In the genomic region with DNA sequence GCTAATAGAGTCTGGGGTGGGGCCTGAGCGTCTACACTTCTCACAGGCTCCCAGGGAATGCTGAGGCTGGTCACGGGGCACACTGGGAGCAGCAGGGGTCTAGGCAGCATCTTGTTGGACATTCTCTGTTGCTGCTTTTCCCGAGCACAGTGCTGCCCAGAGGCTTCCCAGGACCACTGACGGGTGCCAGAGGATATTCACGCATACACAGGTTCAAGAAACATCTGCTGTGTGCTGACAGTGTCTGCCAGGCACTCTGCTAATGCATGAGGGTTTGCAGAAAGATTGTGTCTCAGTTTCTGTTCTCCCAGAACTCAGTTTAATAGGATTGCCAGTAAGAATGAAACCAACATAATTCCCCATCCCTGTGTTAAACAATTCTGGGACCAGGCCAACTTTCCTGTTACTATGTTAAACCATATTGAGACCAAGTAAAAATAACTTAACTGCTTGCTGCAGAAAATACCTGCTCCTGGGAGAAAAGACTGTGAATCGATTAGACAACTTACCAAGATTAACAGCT, we compare ENCODE assay signal across 18 cellular contexts. TPM values are rescaled to one million over a fixed set of nuclear protein-coding genes. Genes with fewer than 3 reads are reported as not detected.
DNase-seq lines count a peak whose midpoint lies in the region; ATAC-seq and TF ChIP-seq lines count a peak whose summit lies in the region.
"Had no signal": no experiment of that assay in that cellular context is flagged by ENCODE, and none has a peak within 500 bp of the region (broad histone marks: within the 10 kb centered on the region; RNA-seq: fewer than 3 reads in every experiment).

No MANE protein-coding gene starts in this region.

- no peak overlapping the region for H3K23ac ChIP-seq in mesendoderm (ENCODE audit: low read length)

- TF ChIP-seq CTCF in RWPE2 (IDR thresholded peaks at IDR 0.05; ENCODE audit: poor library complexity, severe bottlenecking) (no peak), fibroblast of the aortic adventitia (IDR thresholded peaks at IDR 0.05; ENCODE audit: insufficient read depth, low read length) (no peak)

- H3K4me1 ChIP-seq in RWPE2 (ENCODE audit: insufficient read depth, poor library complexity, severe bottlenecking) (no peaks in the 10 kb centered on the region), rectal smooth muscle tissue (ENCODE audit: control insufficient read depth, insufficient read depth, low read length) (peaks cover 12% of the 10 kb centered on the region), mesendoderm (ENCODE audit: control insufficient read depth, low read depth, low read length) (no peaks in the 10 kb centered on the region)
- H3K4me1 ChIP-seq: right atrium auricular region had no signal

- no peak overlapping the region for H4K5ac ChIP-seq in mesendoderm (ENCODE audit: low read length)

- H2BK15ac ChIP-seq in mesendoderm (replicated peaks; ENCODE audit: low read depth): no peak overlapping the region

- no peak overlapping the region for H3K4me3 ChIP-seq in RWPE2 (ENCODE audit: severe bottlenecking)
- H3K4me3 ChIP-seq in fibroblast of the aortic adventitia (ENCODE audit: low read depth, low read length): no peak overlapping the region
- no peak overlapping the region for H3K4me3 ChIP-seq in rectal smooth muscle tissue (ENCODE audit: low read length)
- H3K4me3 ChIP-seq in mesendoderm (ENCODE audit: low read length): no peak overlapping the region
- H3K4me3 ChIP-seq: right atrium auricular region had no signal

- H3K79me2 ChIP-seq in mesendoderm (ENCODE audit: control insufficient read depth, insufficient read depth, low read length): no peaks in the 10 kb centered on the region

- peaks cover 50% of the 10 kb centered on the region for H3K36me3 ChIP-seq in RWPE2 (ENCODE audit: low read depth)
- H3K36me3 ChIP-seq in rectal smooth muscle tissue (ENCODE audit: control insufficient read depth, insufficient read depth, low read length): no peaks in the 10 kb centered on the region
- H3K36me3 ChIP-seq in mesendoderm (ENCODE audit: control insufficient read depth, insufficient read depth, low read length): no peaks in the 10 kb centered on the region

- DNase-seq in G401 (ENCODE audit: low spot score) (peak; percentile 66), RWPE2 (ENCODE audit: low spot score) (peak; percentile 49), fibroblast of the aortic adventitia (ENCODE audit: low read depth) (peak; percentile 72), NCI-H1092 treated with DMSO at 0.1 percent for 48 hours (lab: John Stamatoyannopoulos, UW) (no peak), KG1 (lab: John Stamatoyannopoulos, UW) (no peak), COR-L47 (lab: John Stamatoyannopoulos, UW) (no peak), mesendoderm (no peak)
- DNase-seq: activated CD4-positive, alpha-beta memory T cell treated with anti-CD3 and anti-CD28 coated beads for 36 hours; effector CD4-positive, alpha-beta T cell; NCI-H1417; NCI-H510A treated with DMSO at 0.1 percent for 48 hours; stimulated activated naive B cell treated with anti-CD40 and anti-IgM and Interleukin-4, amounts not matched to agents 10 μg/mL and 1 μg/mL and 100 μg/mL, for 72 hours; T-helper 9 cell had no signal

- H4K8ac ChIP-seq in mesendoderm (ENCODE audit: low read depth, low read length): no peak overlapping the region

- H3K9me3 ChIP-seq in RWPE2 (ENCODE audit: severe bottlenecking): no peaks in the 10 kb centered on the region
- H3K9me3 ChIP-seq: right atrium auricular region had no signal

- no peaks in the 10 kb centered on the region for H3K27me3 ChIP-seq in RWPE2 (ENCODE audit: insufficient read depth, poor library complexity, severe bottlenecking)
- H3K27me3 ChIP-seq in rectal smooth muscle tissue (ENCODE audit: control insufficient read depth, insufficient read depth, low read length): no peaks in the 10 kb centered on the region
- no peaks in the 10 kb centered on the region for H3K27me3 ChIP-seq in mesendoderm (ENCODE audit: insufficient read depth, low read length, poor library complexity)
- H3K27me3 ChIP-seq: right atrium auricular region had no signal

- H3K4me2 ChIP-seq in mesendoderm (ENCODE audit: low read length): no peak overlapping the region

- in situ Hi-C loops in G401 (cut with HindIII; ENCODE audit: low sequenced_read_pairs): no loop called here

- H2BK5ac ChIP-seq in mesendoderm (ENCODE audit: low read length): no peak overlapping the region

- H3K9ac ChIP-seq in rectal smooth muscle tissue (ENCODE audit: low read length): no peak overlapping the region
- H3K9ac ChIP-seq in mesendoderm (ENCODE audit: low read length): no peak overlapping the region

- no peak for ATAC-seq in RWPE2 (ENCODE audit: low read depth)

- no peak overlapping the region for H2AK5ac ChIP-seq in mesendoderm (ENCODE audit: low read length)

- H2BK120ac ChIP-seq in mesendoderm (ENCODE audit: low read depth, low read length): no peak overlapping the region

- H3K27ac ChIP-seq in RWPE2 (ENCODE audit: poor library complexity, severe bottlenecking) (no peak overlapping the region), rectal smooth muscle tissue (ENCODE audit: low read depth, low read length) (peak overlapping the region; percentile 1), mesendoderm (ENCODE audit: low read depth, low read length) (no peak overlapping the region)
- H3K27ac ChIP-seq: right atrium auricular region had no signal

- no peaks in the 10 kb centered on the region for H3K79me1 ChIP-seq in mesendoderm (ENCODE audit: low read length)

- H3K18ac ChIP-seq in mesendoderm (ENCODE audit: low read length): no peak overlapping the region

- no CpG with 5 or more reads among the region's 6 CpGs for WGBS in mesendoderm (ENCODE audit: extremely low coverage, insufficient coverage, low lambda C conversion rate)

- H3K4ac ChIP-seq in mesendoderm (ENCODE audit: low read depth, low read length): no peak overlapping the region

- no peak overlapping the region for H3K56ac ChIP-seq in mesendoderm (ENCODE audit: low read length)

RNA-seq across cellular contexts. Expression of a gene that starts 24.0 kb away (rescaled TPM):
- not detected in 2 replicates for total RNA-seq in G401 (2014; rRNA removed; shearing (Covaris generic))
- total RNA-seq in fibroblast of the aortic adventitia (ENCODE audit: low replicate concordance): not detected in 2 replicates
- 0.49 TPM for polyA plus RNA-seq in mesendoderm (2013, experiment 1 of 2)
- polyA plus RNA-seq in mesendoderm (2013, experiment 2 of 2): 0.46 TPM
- total RNA-seq: activated CD4-positive, alpha-beta memory T cell treated with anti-CD3 and anti-CD28 coated beads for 36 hours; activated T-helper 1 cell treated with anti-CD3 and anti-CD28 coated beads, Interleukin-12 subunit alpha, Interleukin-12 subunit beta, Interleukin-2, Interleukin-4 antibody, amounts not matched to agents 30 ng/mL and 10 ng/mL and 1 ng/mL, durations not matched to agents 14 hours and 24 hours and 36 hours; astrocyte; glomerular endothelial cell had no signal

RNA-seq across cellular contexts. Expression of a gene that starts 54.7 kb away (rescaled TPM):
- total RNA-seq in G401 (2014; rRNA removed; shearing (Covaris generic)): 37.1 and 50.7 TPM in 2 replicates
- 13.9 and 24.0 TPM in 2 replicates for total RNA-seq in fibroblast of the aortic adventitia (ENCODE audit: low replicate concordance)
- 9.0 TPM for polyA plus RNA-seq in mesendoderm (2013, experiment 1 of 2)
- 9.4 TPM for polyA plus RNA-seq in mesendoderm (2013, experiment 2 of 2)

Comparison
In these comparisons a context has a peak if more than half of its experiments do, and no peak if none do; other contexts are left out.
1. DNase-seq: peak in G401 (single experiment), RWPE2 (single experiment) and fibroblast of the aortic adventitia (single experiment); none in NCI-H1092 treated with DMSO at 0.1 percent for 48 hours (single experiment), KG1 (single experiment), COR-L47 (single experiment) and mesendoderm (single experiment).